ENCODE assay signal across 11 cellular contexts in genomic region chr2:181371782-181372292, GRCh38.
DNase-seq lines count a peak whose midpoint lies in the region; ATAC-seq and TF ChIP-seq lines count a peak whose summit lies in the region.
"Had no signal": no experiment of that assay in that cellular context is flagged by ENCODE, and none has a peak within 500 bp of the region (broad histone marks: within the 10 kb centered on the region; RNA-seq: fewer than 3 reads in every experiment).

No MANE protein-coding gene starts in this region.

- no peak overlapping the region for H2AFZ ChIP-seq in PC-3 (ENCODE audit: low read length)

- peak overlapping the region in 8 of 10 donors; percentile 3 to 57 (median 39) for H3K4me3 Mint-ChIP-seq in naive thymus-derived CD8-positive, alpha-beta T cell

- H3K9me2 ChIP-seq in PC-3 (replicated peaks; ENCODE audit: low read length): no peaks in the 10 kb centered on the region

- H3K27me3 Mint-ChIP-seq in naive thymus-derived CD8-positive, alpha-beta T cell: no peaks in the 10 kb centered on the region

- no peak for ATAC-seq in naive thymus-derived CD8-positive, alpha-beta T cell
- ATAC-seq in PC-3: no peak

- H3K36me3 Mint-ChIP-seq in naive thymus-derived CD8-positive, alpha-beta T cell: peaks cover 5 to 20% (median 8%) of the 10 kb centered on the region in 3 donors

- intact Hi-C loops in PC-3 (cut with micrococcal nuclease): no loop called here

- H3K27ac ChIP-seq in HL-60 (replicated peaks) (peak overlapping the region; percentile 29), PC-3 (ENCODE audit: low read length) (no peak overlapping the region)
- H3K27ac ChIP-seq: brain microvascular endothelial cell, neutrophil had no signal

- H3K79me2 ChIP-seq in PC-3 (ENCODE audit: low read length): no peaks in the 10 kb centered on the region

- POLR2A ChIA-PET in naive thymus-derived CD8-positive, alpha-beta T cell (lab: Charles Lee): interaction anchor here (1.2 kb wide), 1 partner anchor 67 kb away, joined by 4 read pairs; no protein-coding TSS in a partner anchor
- POLR2A ChIA-PET in PC-3 (lab: Charles Lee; ENCODE audit: unreplicated experiment): no interaction called here

- H3K4me3 ChIP-seq in HL-60 (replicated peaks; ENCODE audit: insufficient read depth, low read length) (no peak overlapping the region), PC-3 (ENCODE audit: low read length) (no peak overlapping the region)
- H3K4me3 ChIP-seq: heart right ventricle had no signal

- H3K27ac Mint-ChIP-seq in naive thymus-derived CD8-positive, alpha-beta T cell: peak overlapping the region; percentile 4 to 85 (median 66)

- no peaks in the 10 kb centered on the region for H4K20me1 ChIP-seq in PC-3 (ENCODE audit: low read length)

- H3K27me3 ChIP-seq in HL-60 (ENCODE audit: insufficient read depth, poor library complexity, severe bottlenecking): no peaks in the 10 kb centered on the region
- H3K27me3 ChIP-seq in PC-3 (ENCODE audit: low read length): no peaks in the 10 kb centered on the region
- H3K27me3 ChIP-seq: brain microvascular endothelial cell, heart right ventricle, neutrophil had no signal

- H3K9me3 ChIP-seq in PC-3 (ENCODE audit: low read length): no peaks in the 10 kb centered on the region
- H3K9me3 ChIP-seq: heart right ventricle, neutrophil had no signal

- peaks cover 0 to 4% (median 0%) of the 10 kb centered on the region in 9 donors for H3K9me3 Mint-ChIP-seq in naive thymus-derived CD8-positive, alpha-beta T cell

- TF ChIP-seq CTCF in HL-60 (IDR thresholded peaks at IDR 0.05; ENCODE audit: insufficient read depth, low read length) (no peak), PC-3 (conservative IDR thresholded peaks at IDR 0.05; ENCODE audit: low read depth, low read length) (no peak)

- H3K9ac ChIP-seq in PC-3 (ENCODE audit: low read length): no peak overlapping the region

- H3F3A ChIP-seq in PC-3 (ENCODE audit: low read length, unreplicated experiment): no peaks in the 10 kb centered on the region

- DNase-seq in Daoy (ENCODE audit: low read depth): peak; percentile 43
- DNase-seq in HL-60 (ENCODE audit: low read depth in 1 of 2, low spot score in 1 of 2): no peak
- peak; percentile 75 for DNase-seq in astrocyte of the hippocampus (ENCODE audit: low read depth, low spot score)
- DNase-seq in naive thymus-derived CD8-positive, alpha-beta T cell: no peak
- DNase-seq in PC-3: no peak
- DNase-seq in SKM-1 (lab: John Stamatoyannopoulos, UW; ENCODE audit: unreplicated experiment): no peak
- DNase-seq in T-helper 9 cell: no peak
- no peak for DNase-seq in NCI-H2107 (lab: John Stamatoyannopoulos, UW)
- DNase-seq: brain microvascular endothelial cell, heart right ventricle had no signal

- peaks cover 18 to 34% (median 31%) of the 10 kb centered on the region in 4 donors for H3K4me1 Mint-ChIP-seq in naive thymus-derived CD8-positive, alpha-beta T cell

- no peaks in the 10 kb centered on the region for H3K4me1 ChIP-seq in PC-3 (ENCODE audit: insufficient read depth, low read length)

- no TSS peak for BruUV-seq in PC-3 (replicated peaks; lab: Mats Ljungman, UMichigan)

- no peaks in the 10 kb centered on the region for H3K36me3 ChIP-seq in PC-3 (ENCODE audit: low read depth, low read length)
- H3K36me3 ChIP-seq: brain microvascular endothelial cell, heart right ventricle, neutrophil had no signal

- H3K4me2 ChIP-seq in PC-3 (ENCODE audit: low read length): no peak overlapping the region

- CTCF ChIA-PET in PC-3 (lab: Charles Lee): no interaction called here

Comparison
In these comparisons a context has a peak if more than half of its experiments do, and no peak if none do; other contexts are left out.
1. DNase-seq: peak in Daoy (single experiment) and astrocyte of the hippocampus (single experiment); none in HL-60 (0 of 2), naive thymus-derived CD8-positive, alpha-beta T cell (0 of 10), PC-3 (single experiment), SKM-1 (single experiment), T-helper 9 cell (single experiment) and NCI-H2107 (single experiment).